In genomic region chr3:98596902-98597500, GRCh38 we compare ENCODE assay signal across 8 cellular contexts. TPM values are rescaled to one million over a fixed set of nuclear protein-coding genes. Genes with fewer than 3 reads are reported as not detected.
DNase-seq lines count a peak whose midpoint lies in the region; ATAC-seq and TF ChIP-seq lines count a peak whose summit lies in the region.

No MANE protein-coding gene starts in this region.

- H3K27me3 ChIP-seq in HAP-1 (ENCODE audit: low read depth) (no peaks in the 10 kb centered on the region), foreskin keratinocyte (no peaks in the 10 kb centered on the region), ovary (no peaks in the 10 kb centered on the region)

- in situ Hi-C loops in HAP-1 (cut with MboI; ENCODE audit: low sequenced_read_pairs): no loop called here

- no peak overlapping the region for H3K27ac ChIP-seq in foreskin keratinocyte
- H3K27ac ChIP-seq in ovary: no peak overlapping the region

- H3K36me3 ChIP-seq in HAP-1 (replicated peaks): no peaks in the 10 kb centered on the region
- no peaks in the 10 kb centered on the region for H3K36me3 ChIP-seq in ovary

- 4 to 16% (median 11%) methylated on average over 1 of the region's 1 CpG for WGBS in ovary, 3 donors

- H3K9me3 ChIP-seq in HAP-1: no peaks in the 10 kb centered on the region
- no peaks in the 10 kb centered on the region for H3K9me3 ChIP-seq in ovary

- no peak overlapping the region for H3K4me3 ChIP-seq in HAP-1
- no peak overlapping the region for H3K4me3 ChIP-seq in ovary

- H3K4me1 ChIP-seq in HAP-1 (peaks cover 2% of the 10 kb centered on the region), foreskin keratinocyte (no peaks in the 10 kb centered on the region), ovary (ENCODE audit: insufficient read depth) (peaks cover 4% of the 10 kb centered on the region)

- no peak for TF ChIP-seq POLR2A in ovary (IDR thresholded peaks at IDR 0.05)

- DNase-seq in AML-193 (lab: John Stamatoyannopoulos, UW): peak; percentile 92 to 95
- peak; percentile 13 to 32 for DNase-seq in HAP-1 (ENCODE audit: low spot score in 2 of 2)
- DNase-seq in SIG-M5 treated with dmso at 0.1 percent for 504 hours (lab: John Stamatoyannopoulos, UW; ENCODE audit: unreplicated experiment): peak; percentile 85
- DNase-seq in foreskin keratinocyte: no peak
- DNase-seq in ovary: no peak
- DNase-seq in OCI-M2 (lab: John Stamatoyannopoulos, UW; ENCODE audit: unreplicated experiment): no peak
- no peak for DNase-seq in activated effector memory CD4-positive, alpha-beta T cell treated with Interleukin-2 at 50 U/mL for 16 hours

- intact Hi-C loops in ovary (cut with DNase I): loop anchor here in 1 of 4 donors (5.0 kb wide), 1 partner anchor 215 kb away; no protein-coding TSS in a partner anchor

- TF ChIP-seq CTCF in foreskin keratinocyte (conservative IDR thresholded peaks at IDR 0.05) (peak; percentile 67), ovary (IDR thresholded peaks at IDR 0.05) (no peak)

- no peak for TF ChIP-seq EP300 in ovary (IDR thresholded peaks at IDR 0.05)

- ATAC-seq in foreskin keratinocyte: no peak
- no peak for ATAC-seq in HG03175 (IDR thresholded peaks at IDR 0.05; ENCODE audit: unreplicated experiment)

RNA-seq across cellular contexts. Expression of gene CPOX, which starts 3.6 kb away (rescaled TPM):
- total RNA-seq in foreskin keratinocyte: 23.3 and 26.9 TPM in 2 replicates
- 13.1 and 16.1 TPM in 2 replicates for polyA plus RNA-seq in foreskin keratinocyte
- total RNA-seq in ovary: 10 to 100 TPM; 11.2 to 19.9 (median 17.1) TPM
- 10 to 100 TPM; 10.6 to 15.2 TPM for polyA plus RNA-seq in ovary

Comparison
In these comparisons a context has a peak if more than half of its experiments do, and no peak if none do; other contexts are left out.
1. DNase-seq: peak in AML-193 (2 of 2), HAP-1 (2 of 2) and SIG-M5 treated with dmso at 0.1 percent for 504 hours (single experiment); none in foreskin keratinocyte (0 of 2), ovary (0 of 5), OCI-M2 (single experiment) and activated effector memory CD4-positive, alpha-beta T cell treated with Interleukin-2 at 50 U/mL for 16 hours (single experiment).